In the genomic region with DNA sequence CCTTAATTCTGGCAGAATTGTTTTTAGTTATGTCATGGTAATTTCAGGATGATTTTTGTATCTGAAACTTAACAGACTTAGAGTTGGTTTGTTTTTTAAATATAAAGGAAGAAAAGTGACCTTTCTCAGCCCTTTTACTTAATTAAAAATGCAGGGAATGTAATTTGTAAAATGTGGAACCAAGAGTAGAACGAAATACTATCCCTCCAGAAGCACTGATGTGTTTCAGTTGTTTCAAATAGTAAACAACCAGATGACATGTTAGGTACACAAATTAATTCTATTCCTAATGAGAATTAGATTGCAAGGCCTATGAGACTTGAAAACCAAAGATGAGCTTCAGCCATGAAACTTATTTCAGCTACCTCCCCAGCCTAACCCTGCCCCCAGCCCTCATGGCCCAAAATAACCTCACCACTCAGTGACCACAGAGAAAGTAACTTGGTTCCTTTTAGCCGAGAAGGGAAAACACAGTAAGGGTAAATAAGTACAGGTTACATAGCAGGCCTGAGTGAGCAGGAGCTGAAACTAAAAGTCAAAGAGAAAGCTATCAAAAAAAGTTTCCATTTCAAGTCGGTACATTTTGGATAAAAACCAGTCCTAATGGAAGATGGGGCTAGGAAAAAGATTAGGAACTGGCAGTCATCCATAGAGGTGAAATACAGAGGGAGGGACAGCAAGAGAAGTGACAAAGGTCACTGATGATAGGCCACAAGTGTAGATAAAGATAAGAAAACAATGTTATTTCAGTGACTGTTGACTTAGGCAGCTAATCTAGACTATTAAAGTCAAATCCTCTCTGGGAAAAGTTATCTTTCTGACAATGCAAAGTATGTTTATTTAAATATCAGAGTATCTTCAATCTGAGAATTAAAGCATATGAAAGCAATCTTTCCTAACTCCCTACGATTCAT, we compare ENCODE assay signal across 9 cellular contexts. TPM values are rescaled to one million over a fixed set of nuclear protein-coding genes. Genes with fewer than 3 reads are reported as not detected.
DNase-seq lines count a peak whose midpoint lies in the region; ATAC-seq and TF ChIP-seq lines count a peak whose summit lies in the region.
"Had no signal": no experiment of that assay in that cellular context is flagged by ENCODE, and none has a peak within 500 bp of the region (broad histone marks: within the 10 kb centered on the region; RNA-seq: fewer than 3 reads in every experiment).

No MANE protein-coding gene starts in this region.

- TF ChIP-seq POLR2A in gastrocnemius medialis (IDR thresholded peaks at IDR 0.05) (no peak), breast epithelium (IDR thresholded peaks at IDR 0.05) (no peak)

- TF ChIP-seq CTCF in PC-3 (conservative IDR thresholded peaks at IDR 0.05; ENCODE audit: low read depth, low read length) (no peak), gastrocnemius medialis (IDR thresholded peaks at IDR 0.05 in 4 of 5, conservative IDR thresholded peaks at IDR 0.05 in 1 of 5) (no peak), breast epithelium (IDR thresholded peaks at IDR 0.05) (no peak), WTC11 (IDR thresholded peaks at IDR 0.05) (no peak), glutamatergic neuron (IDR thresholded peaks at IDR 0.05; ENCODE audit: partially characterized antibody, unreplicated experiment) (no peak)

- no peak overlapping the region for H3K4me2 ChIP-seq in PC-3 (ENCODE audit: low read length)

- CTCF ChIA-PET in PC-3 (lab: Charles Lee) (no interaction called here), WTC11 (lab: Charles Lee) (interaction anchor here (0.8 to 1.6 kb wide), 2 partner anchors 14 to 85 kb away, joined by 3 to 9 read pairs; no protein-coding TSS in a partner anchor)

- H3K9me3 Mint-ChIP-seq in WTC11: no peaks in the 10 kb centered on the region
- no peaks in the 10 kb centered on the region for H3K9me3 Mint-ChIP-seq in glutamatergic neuron (ENCODE audit: unreplicated experiment)

- H3F3A ChIP-seq in PC-3 (ENCODE audit: low read length, unreplicated experiment): no peaks in the 10 kb centered on the region

- no peaks in the 10 kb centered on the region for H4K20me1 ChIP-seq in PC-3 (ENCODE audit: low read length)

- POLR2A ChIA-PET in PC-3 (lab: Charles Lee; ENCODE audit: unreplicated experiment): no interaction called here
- POLR2A ChIA-PET in WTC11 (lab: Charles Lee): no interaction called here

- H3K4me1 Mint-ChIP-seq in WTC11 (no peaks in the 10 kb centered on the region), glutamatergic neuron (ENCODE audit: low read depth, unreplicated experiment) (no peaks in the 10 kb centered on the region)

- H3K4me3 ChIP-seq in PC-3 (ENCODE audit: low read length) (no peak overlapping the region), gastrocnemius medialis (no peak overlapping the region), MG63 (no peak overlapping the region), breast epithelium (no peak overlapping the region)

- no peak overlapping the region for H3K4me3 Mint-ChIP-seq in WTC11
- no peak overlapping the region for H3K4me3 Mint-ChIP-seq in glutamatergic neuron (ENCODE audit: unreplicated experiment)

- H3K27ac ChIP-seq in PC-3 (ENCODE audit: low read length): no peak overlapping the region
- H3K27ac ChIP-seq in gastrocnemius medialis: peak overlapping the region; percentile 2 to 56 (median 28)
- H3K27ac ChIP-seq in breast epithelium: no peak overlapping the region

- H3K27ac Mint-ChIP-seq in WTC11 (no peak overlapping the region), glutamatergic neuron (ENCODE audit: unreplicated experiment) (no peak overlapping the region)

- H3K27me3 Mint-ChIP-seq in WTC11 (ENCODE audit: low read depth) (no peaks in the 10 kb centered on the region; the same call in 1 of the 2 replicates), glutamatergic neuron (ENCODE audit: unreplicated experiment) (no peaks in the 10 kb centered on the region)

- DNase-seq in GM19240 (ENCODE audit: insufficient read length, low spot score) (peak; percentile 85), PC-3 (no peak), gastrocnemius medialis (no peak), MG63 (no peak), breast epithelium (ENCODE audit: low spot score in 2 of 2) (no peak), WTC11 (ENCODE audit: low spot score) (no peak), glutamatergic neuron (no peak)
- DNase-seq: activated gamma-delta T cell had no signal

- no peaks in the 10 kb centered on the region for H3K9me3 ChIP-seq in PC-3 (ENCODE audit: low read length)
- H3K9me3 ChIP-seq in gastrocnemius medialis: no peaks in the 10 kb centered on the region
- no peaks in the 10 kb centered on the region for H3K9me3 ChIP-seq in MG63
- no peaks in the 10 kb centered on the region for H3K9me3 ChIP-seq in breast epithelium

- ATAC-seq in HG02943 (IDR thresholded peaks at IDR 0.05; ENCODE audit: low read depth, unreplicated experiment) (peak; percentile 99), PC-3 (no peak), gastrocnemius medialis (peak; percentile 56 to 75), WTC11 (no peak)

- H3K9me2 ChIP-seq in PC-3 (replicated peaks; ENCODE audit: low read length): no peaks in the 10 kb centered on the region

- no peaks in the 10 kb centered on the region for H3K4me1 ChIP-seq in PC-3 (ENCODE audit: insufficient read depth, low read length)
- H3K4me1 ChIP-seq in gastrocnemius medialis: peaks cover 8 to 25% of the 10 kb centered on the region in 2 donors
- H3K4me1 ChIP-seq in breast epithelium: no peaks in the 10 kb centered on the region

- H3K36me3 ChIP-seq in PC-3 (ENCODE audit: low read depth, low read length) (no peaks in the 10 kb centered on the region), gastrocnemius medialis (no peaks in the 10 kb centered on the region), MG63 (no peaks in the 10 kb centered on the region), breast epithelium (no peaks in the 10 kb centered on the region)

- in situ Hi-C loops in gastrocnemius medialis (cut with MboI; ENCODE audit: low sequenced_read_pairs in 4 of 4): no loop called here

- 0 out of 2 replicates have a peak overlapping the region, but pooled peaks have one; percentile 9 for H2AFZ ChIP-seq in PC-3 (ENCODE audit: low read length)

- no peaks in the 10 kb centered on the region for H3K27me3 ChIP-seq in PC-3 (ENCODE audit: low read length)
- H3K27me3 ChIP-seq in gastrocnemius medialis: no peaks in the 10 kb centered on the region
- H3K27me3 ChIP-seq in MG63: no peaks in the 10 kb centered on the region
- H3K27me3 ChIP-seq in breast epithelium: no peaks in the 10 kb centered on the region

- H3K36me3 Mint-ChIP-seq in WTC11: no peaks in the 10 kb centered on the region
- H3K36me3 Mint-ChIP-seq in glutamatergic neuron (ENCODE audit: unreplicated experiment): no peaks in the 10 kb centered on the region

- intact Hi-C loops in PC-3 (cut with micrococcal nuclease) (no loop called here), gastrocnemius medialis (cut with DNase I; ENCODE audit: low total_unique reads) (no loop called here), breast epithelium (cut with DNase I; ENCODE audit: low total_unique reads) (no loop called here)

- H3K9ac ChIP-seq in PC-3 (ENCODE audit: low read length): no peak overlapping the region

- no peaks in the 10 kb centered on the region for H3K79me2 ChIP-seq in PC-3 (ENCODE audit: low read length)

- BruUV-seq in PC-3 (replicated peaks; lab: Mats Ljungman, UMichigan): no TSS peak

TF ChIP-seq in WTC11, 78 proteins besides CTCF, POLR2A, EP300 and RAD21 (continues in another document):
- TF ChIP-seq ELF4 (CRISPR knock-in tag; IDR thresholded peaks at IDR 0.05; ENCODE audit: low read depth) (no peak), ZNF317 (CRISPR knock-in tag; IDR thresholded peaks at IDR 0.05; ENCODE audit: borderline replicate concordance, low read depth) (no peak), ZNF416 (CRISPR knock-in tag; IDR thresholded peaks at IDR 0.05) (no peak), CDX4 (CRISPR knock-in tag; IDR thresholded peaks at IDR 0.05; ENCODE audit: borderline replicate concordance) (no peak), ATF1 (CRISPR knock-in tag; IDR thresholded peaks at IDR 0.05) (no peak), MXD4 (CRISPR knock-in tag; IDR thresholded peaks at IDR 0.05; ENCODE audit: borderline replicate concordance) (no peak), RELA (CRISPR knock-in tag; IDR thresholded peaks at IDR 0.05; ENCODE audit: borderline replicate concordance) (no peak), SP1 (CRISPR knock-in tag; conservative IDR thresholded peaks at IDR 0.05) (no peak), CREB1 (CRISPR knock-in tag; IDR thresholded peaks at IDR 0.05) (no peak), TP53 (CRISPR knock-in tag; IDR thresholded peaks at IDR 0.05) (no peak)
- TF ChIP-seq, protein P1, sequence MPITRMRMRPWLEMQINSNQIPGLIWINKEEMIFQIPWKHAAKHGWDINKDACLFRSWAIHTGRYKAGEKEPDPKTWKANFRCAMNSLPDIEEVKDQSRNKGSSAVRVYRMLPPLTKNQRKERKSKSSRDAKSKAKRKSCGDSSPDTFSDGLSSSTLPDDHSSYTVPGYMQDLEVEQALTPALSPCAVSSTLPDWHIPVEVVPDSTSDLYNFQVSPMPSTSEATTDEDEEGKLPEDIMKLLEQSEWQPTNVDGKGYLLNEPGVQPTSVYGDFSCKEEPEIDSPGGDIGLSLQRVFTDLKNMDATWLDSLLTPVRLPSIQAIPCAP (CRISPR knock-in tag; IDR thresholded peaks at IDR 0.05): no peak

RNA-seq across cellular contexts. Expression of gene SENP8, which starts 23.2 kb away (rescaled TPM):
- total RNA-seq in PC-3 (2014; rRNA removed): 1.2 and 4.2 TPM in 2 replicates
- total RNA-seq in gastrocnemius medialis: 1 to 10 TPM; 1.0 to 3.6 (median 2.7) TPM
- 0.84 and 1.7 TPM in 2 replicates for total RNA-seq in MG63 (2014; rRNA removed; shearing (Covaris generic); ENCODE audit: low replicate concordance)
- 1 to 10 TPM; 1.6 to 4.4 (median 2.0) TPM for total RNA-seq in breast epithelium
- total RNA-seq in WTC11 (2021): 6.0 to 6.8 TPM (median 6.3 TPM) in 3 replicates
- total RNA-seq in glutamatergic neuron (ENCODE audit: unreplicated experiment): 6.3 TPM

RNA-seq across cellular contexts. Expression of gene MYO9A, which starts 23.5 kb away (rescaled TPM):
- total RNA-seq in PC-3 (2014; rRNA removed): 14.3 and 18.3 TPM in 2 replicates
- total RNA-seq in gastrocnemius medialis: 10 to 100 TPM; 21.0 to 40.9 (median 24.2) TPM
- 21.1 and 22.6 TPM in 2 replicates for total RNA-seq in MG63 (2014; rRNA removed; shearing (Covaris generic); ENCODE audit: low replicate concordance)
- 100 to 1,000 TPM in 1 of 3 donors, 10 to 100 TPM in 2; 64.2 to 128 (median 86.5) TPM for total RNA-seq in breast epithelium
- 23.5 to 25.1 TPM (median 24.6 TPM) in 3 replicates for total RNA-seq in WTC11 (2021)
- 111 TPM for total RNA-seq in glutamatergic neuron (ENCODE audit: unreplicated experiment)

RNA-seq across cellular contexts. Expression of gene GRAMD2A, which starts 56.2 kb away (rescaled TPM):
- total RNA-seq in PC-3 (2014; rRNA removed) (0.07 TPM in 1 of 2 replicates, not detected in the other), gastrocnemius medialis (not detected), breast epithelium (10 to 100 TPM in 2 of 3 donors, under 1 TPM in 1; 0.16 to 52.5 (median 18.7) TPM), WTC11 (2021) (1.8 to 2.6 TPM (median 1.9 TPM) in 3 replicates), glutamatergic neuron (ENCODE audit: unreplicated experiment) (not detected)
- total RNA-seq in MG63 (2014; rRNA removed; shearing (Covaris generic); ENCODE audit: low replicate concordance): not detected in 2 replicates

Comparison
In these comparisons a context has a peak if more than half of its experiments do, and no peak if none do; other contexts are left out.
1. ATAC-seq: peak in HG02943 (single experiment) and gastrocnemius medialis (2 of 2); none in PC-3 (single experiment) and WTC11 (single experiment).
2. H3K27ac ChIP-seq: peak in gastrocnemius medialis (4 of 4); none in PC-3 (single experiment) and breast epithelium (0 of 2).